In the genomic region with DNA sequence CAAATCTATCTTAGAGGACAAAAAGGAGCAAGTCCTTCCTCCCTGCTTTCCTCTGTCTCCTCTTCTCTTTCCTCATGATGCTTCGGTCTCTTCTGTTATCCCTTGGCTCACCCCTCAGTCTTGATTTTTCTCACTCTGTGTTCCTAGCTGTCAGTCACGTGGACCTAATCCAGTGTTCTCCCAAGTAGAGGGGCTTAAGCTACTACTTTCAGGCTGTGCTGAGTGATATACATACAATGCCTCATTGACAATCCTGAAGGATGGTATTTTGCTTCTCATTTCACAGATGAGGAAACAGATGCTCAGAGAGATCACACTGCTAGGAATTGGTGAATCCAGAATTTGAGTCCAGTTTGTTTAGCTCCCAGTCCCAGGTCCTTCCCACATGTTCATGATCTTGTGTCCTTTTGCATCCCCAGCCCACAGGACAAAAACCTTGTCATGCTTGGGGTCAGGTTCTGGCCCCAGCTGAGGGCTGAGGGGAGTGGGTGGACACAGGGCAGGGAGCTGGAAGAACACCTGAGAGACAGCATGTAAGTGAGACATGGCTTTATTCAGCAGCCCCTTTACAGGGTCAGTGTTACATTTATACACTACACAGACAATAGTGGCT, we compare ENCODE assay signal across 14 cellular contexts. TPM values are rescaled to one million over a fixed set of nuclear protein-coding genes. Genes with fewer than 3 reads are reported as not detected.
A peak's percentile ranks its signal among the peaks of the same experiment; 100 is the strongest.
DNase-seq lines count a peak whose midpoint lies in the region; ATAC-seq, FAIRE-seq and TF ChIP-seq lines count a peak whose summit lies in the region.
"Had no signal": no experiment of that assay in that cellular context is flagged by ENCODE, and none has a peak within 500 bp of the region (broad histone marks: within the 10 kb centered on the region; RNA-seq: fewer than 3 reads in every experiment).

No MANE protein-coding gene starts in this region.

- DNase-seq in CD8-positive, alpha-beta memory T cell, result no peak
- DNase-seq in NCI-H82 treated with DMSO at 0.1 percent for 48 hours (lab: John Stamatoyannopoulos, UW; ENCODE audit: unreplicated experiment), result peak; percentile 13
- DNase-seq in endothelial cell of umbilical vein (ENCODE audit: low read depth, low spot score), result no peak
- DNase-seq in sciatic nerve (ENCODE audit: low spot score), result no peak
- no peak for DNase-seq in NCI-H748 (lab: John Stamatoyannopoulos, UW; ENCODE audit: unreplicated experiment)
- DNase-seq: activated CD4-positive, alpha-beta T cell treated with anti-CD3 and anti-CD28 coated beads, Interleukin-2, amount 50 U/mL, for 1 hour; activated gamma-delta T cell treated with Interleukin-2 at 50 U/mL for 16 hours; CD8-positive, alpha-beta T cell; NCI-H446; stimulated activated naive B cell treated with anti-CD40 and anti-IgM and Interleukin-4, amounts not matched to agents 10 μg/mL and 1 μg/mL and 100 μg/mL, for 72 hours had no signal

- no peak for TF ChIP-seq CTCF in endothelial cell of umbilical vein (IDR thresholded peaks at IDR 0.05; ENCODE audit: extremely low read depth in 1 of 2, insufficient read depth in 1 of 2, low read depth in 1 of 2, low read length in 2 of 2)

- intact Hi-C loops in endothelial cell of umbilical vein (cut with micrococcal nuclease) (no loop called here), sciatic nerve (cut with DNase I) (no loop called here)

- no peaks in the 10 kb centered on the region for H3K36me3 ChIP-seq in CD8-positive, alpha-beta memory T cell (ENCODE audit: insufficient read depth, low read length)
- no peaks in the 10 kb centered on the region for H3K36me3 ChIP-seq in endothelial cell of umbilical vein (ENCODE audit: control insufficient read depth in 2 of 2, extremely low read depth in 1 of 2, insufficient read depth in 2 of 2, low read length in 2 of 2)

- H3K36me3 Mint-ChIP-seq in CD8-positive, alpha-beta memory T cell, result peaks cover 7 to 23% (median 14%) of the 10 kb centered on the region in 3 donors
- H3K36me3 Mint-ChIP-seq: brain had no signal

- no peaks in the 10 kb centered on the region for H4K20me1 ChIP-seq in endothelial cell of umbilical vein (replicated peaks; ENCODE audit: control insufficient read depth, extremely low read depth, insufficient read depth, low read length)

- H3K4me1 ChIP-seq in CD8-positive, alpha-beta memory T cell (ENCODE audit: insufficient read depth, low read length), result no peaks in the 10 kb centered on the region
- H3K4me1 ChIP-seq in endothelial cell of umbilical vein (ENCODE audit: control insufficient read depth, extremely low read depth, insufficient read depth, low read length), result peaks cover 28% of the 10 kb centered on the region

- peak; percentile 30 for ATAC-seq in sciatic nerve
- ATAC-seq in GM18868 (IDR thresholded peaks at IDR 0.05; ENCODE audit: unreplicated experiment), result no peak
- ATAC-seq in HG03520 (IDR thresholded peaks at IDR 0.05; ENCODE audit: unreplicated experiment), result no peak
- ATAC-seq: CD8-positive, alpha-beta T cell had no signal

- H3K9me1 ChIP-seq in endothelial cell of umbilical vein (replicated peaks; ENCODE audit: control insufficient read depth, extremely low read depth, insufficient read depth, low read length), result no peaks in the 10 kb centered on the region

- H3K9me3 ChIP-seq in CD8-positive, alpha-beta memory T cell (ENCODE audit: low read length), result no peaks in the 10 kb centered on the region
- H3K9me3 ChIP-seq in endothelial cell of umbilical vein (replicated peaks; ENCODE audit: control insufficient read depth, insufficient read depth, low read length), result no peaks in the 10 kb centered on the region

- no peaks in the 10 kb centered on the region for H3K27me3 Mint-ChIP-seq in CD8-positive, alpha-beta memory T cell
- H3K27me3 Mint-ChIP-seq: brain; stimulated activated naive B cell treated with anti-CD40 and anti-IgM and Interleukin-4, amounts not matched to agents 10 μg/mL and 1 μg/mL and 100 μg/mL, for 72 hours had no signal

- no peak for FAIRE-seq in endothelial cell of umbilical vein (lab: Jason Lieb, UNC)
- FAIRE-seq: GM19239 had no signal

- peak; percentile 56 for TF ChIP-seq POLR2A in endothelial cell of umbilical vein (IDR thresholded peaks at IDR 0.05; ENCODE audit: low read depth, low read length)

- H3K9me3 Mint-ChIP-seq in CD8-positive, alpha-beta memory T cell, result no peaks in the 10 kb centered on the region
- H3K9me3 Mint-ChIP-seq: CD8-positive, alpha-beta T cell; stimulated activated naive B cell treated with anti-CD40 and anti-IgM and Interleukin-4, amounts not matched to agents 10 μg/mL and 1 μg/mL and 100 μg/mL, for 72 hours had no signal

- POLR2A ChIA-PET in CD8-positive, alpha-beta memory T cell (lab: Charles Lee), result no interaction called here
- POLR2A ChIA-PET in endothelial cell of umbilical vein (lab: Charles Lee), result interaction anchor here (0.6 to 1.4 kb wide), 2 partner anchors 11 to 18 kb away, joined by 5 to 6 read pairs; no protein-coding TSS in a partner anchor

- peak overlapping the region; percentile 61 for H3K9ac ChIP-seq in endothelial cell of umbilical vein (replicated peaks; ENCODE audit: extremely low read depth, insufficient read depth, low read length)

- H3K4me1 Mint-ChIP-seq in CD8-positive, alpha-beta memory T cell, result peaks cover 0 to 23% (median 1%) of the 10 kb centered on the region in 3 donors
- H3K4me1 Mint-ChIP-seq: brain had no signal

- CTCF ChIA-PET in CD8-positive, alpha-beta memory T cell (lab: Charles Lee), result interaction anchor here (0.6 to 1.0 kb wide), 2 partner anchors 18 to 80 kb away, joined by 3 read pairs; no protein-coding TSS in a partner anchor
- CTCF ChIA-PET in endothelial cell of umbilical vein (lab: Charles Lee), result interaction anchor here (0.9 to 11.5 kb wide), 6 partner anchors 9 to 41 kb away, joined by 3 to 113 read pairs (median 6); no protein-coding TSS in a partner anchor

- no peaks in the 10 kb centered on the region for H3K79me2 ChIP-seq in endothelial cell of umbilical vein (ENCODE audit: control insufficient read depth, insufficient read depth, low read length)

- peak overlapping the region in 7 of 8 donors; percentile 6 to 83 (median 48) for H3K27ac Mint-ChIP-seq in CD8-positive, alpha-beta memory T cell
- H3K27ac Mint-ChIP-seq: CD8-positive, alpha-beta T cell; stimulated activated naive B cell treated with anti-CD40 and anti-IgM and Interleukin-4, amounts not matched to agents 10 μg/mL and 1 μg/mL and 100 μg/mL, for 72 hours had no signal

- H3K4me2 ChIP-seq in endothelial cell of umbilical vein (ENCODE audit: insufficient read depth, low read length), result no peak overlapping the region

- H3K4me3 Mint-ChIP-seq in CD8-positive, alpha-beta memory T cell, result no peak overlapping the region
- H3K4me3 Mint-ChIP-seq: brain; CD8-positive, alpha-beta T cell; stimulated activated naive B cell treated with anti-CD40 and anti-IgM and Interleukin-4, amounts not matched to agents 10 μg/mL and 1 μg/mL and 100 μg/mL, for 72 hours had no signal

- no peak overlapping the region for H3K4me3 ChIP-seq in CD8-positive, alpha-beta memory T cell (ENCODE audit: low read length)
- H3K4me3 ChIP-seq in endothelial cell of umbilical vein (replicated peaks in 1 of 3; ENCODE audit: insufficient read depth in 1 of 3, low read depth in 1 of 3, low read length in 3 of 3), result no peak overlapping the region

- H3K27ac ChIP-seq in CD8-positive, alpha-beta memory T cell (ENCODE audit: low read depth, low read length), result no peak overlapping the region
- peak overlapping the region; percentile 85 for H3K27ac ChIP-seq in endothelial cell of umbilical vein (ENCODE audit: insufficient read depth, low read depth, low read length)

- TSS peak; percentile 92 for BruUV-seq in endothelial cell of umbilical vein (replicated peaks; lab: Mats Ljungman, UMichigan)

- dilution Hi-C loops in endothelial cell of umbilical vein (cut with MboI; ENCODE audit: extremely low pct_ligation_motif_present, low sequenced_read_pairs), result no loop called here

- peak overlapping the region; percentile 60 for H2AFZ ChIP-seq in endothelial cell of umbilical vein (ENCODE audit: low read depth, low read length)

- H3K27me3 ChIP-seq in CD8-positive, alpha-beta memory T cell (ENCODE audit: insufficient read depth, low read length, poor library complexity, severe bottlenecking), result no peaks in the 10 kb centered on the region
- no peaks in the 10 kb centered on the region for H3K27me3 ChIP-seq in endothelial cell of umbilical vein (ENCODE audit: control insufficient read depth in 2 of 2, insufficient read depth in 2 of 2, low read length in 2 of 2)

TF ChIP-seq in endothelial cell of umbilical vein, 7 proteins besides CTCF, POLR2A, EP300 and RAD21:
- TF ChIP-seq JUN (IDR thresholded peaks at IDR 0.05; ENCODE audit: borderline replicate concordance, insufficient read depth, insufficient read length, low read depth), result no peak
- no peak for TF ChIP-seq EZH2 (IDR thresholded peaks at IDR 0.05; ENCODE audit: borderline replicate concordance, low read depth, low read length, severe bottlenecking)
- TF ChIP-seq, protein P1, sequence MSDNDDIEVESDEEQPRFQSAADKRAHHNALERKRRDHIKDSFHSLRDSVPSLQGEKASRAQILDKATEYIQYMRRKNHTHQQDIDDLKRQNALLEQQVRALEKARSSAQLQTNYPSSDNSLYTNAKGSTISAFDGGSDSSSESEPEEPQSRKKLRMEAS (IDR thresholded peaks at IDR 0.05; ENCODE audit: insufficient read depth, insufficient read length), result no peak
- TF ChIP-seq FOS (IDR thresholded peaks at IDR 0.05; ENCODE audit: borderline replicate concordance, insufficient read depth, low read length), result no peak
- TF ChIP-seq POLR2AphosphoS5 (IDR thresholded peaks at IDR 0.05; ENCODE audit: insufficient read depth, low read depth, low read length), result no peak
- no peak for TF ChIP-seq GATA2 (IDR thresholded peaks at IDR 0.05; ENCODE audit: insufficient read depth, insufficient read length, low read depth, low read length)
- TF ChIP-seq MYC (IDR thresholded peaks at IDR 0.05; ENCODE audit: low read depth, low read length), result no peak

RNA-seq across cellular contexts. Expression of gene KMT2E, which starts 50.5 kb away (rescaled TPM):
- total RNA-seq in CD8-positive, alpha-beta memory T cell, result 10 to 100 TPM; 81.0 to 87.5 TPM
- 237 TPM for polyA plus RNA-seq in CD8-positive, alpha-beta memory T cell
- total RNA-seq in endothelial cell of umbilical vein (68.5 and 74.8 TPM in 2 replicates), sciatic nerve (161 TPM)
- polyA plus RNA-seq in endothelial cell of umbilical vein, result 10.1 and 19.0 TPM in 2 replicates
- 10.7 and 11.8 TPM in 2 replicates for polyA plus RNA-seq in endothelial cell of umbilical vein (2011; cell fraction: cytosol; rRNA removed)
- polyA plus RNA-seq in endothelial cell of umbilical vein (2011; cell fraction: nucleus; rRNA removed), result 55.5 and 66.2 TPM in 2 replicates
- polyA plus RNA-seq in endothelial cell of umbilical vein (2012), result 27.7 and 29.8 TPM in 2 replicates
- polyA minus RNA-seq in endothelial cell of umbilical vein, result 92.4 and 106 TPM in 2 replicates
- 19.5 TPM for polyA minus RNA-seq in endothelial cell of umbilical vein (2011; cell fraction: cytosol; rRNA and poly(A)+ RNA removed)
- 172 and 208 TPM in 2 replicates for polyA minus RNA-seq in endothelial cell of umbilical vein (2011; cell fraction: nucleus; rRNA and poly(A)+ RNA removed)
